32 cellular contexts compared by ENCODE assay signal in genomic region chr6:165915022-165915770, GRCh38.
"Had no signal": no experiment of that assay in that cellular context is flagged by ENCODE, and none has a peak within 500 bp of the region (broad histone marks: within the 10 kb centered on the region; RNA-seq: fewer than 3 reads in every experiment).

No MANE protein-coding gene starts in this region.

- H3K9me3 Mint-ChIP-seq: activated CD4-positive, alpha-beta memory T cell treated with anti-CD3 and anti-CD28 coated beads for 36 hours; activated CD4-positive, alpha-beta T cell treated with anti-CD3 and anti-CD28 coated beads, Interleukin-2, amount 10 ng/mL, durations not matched to agents 24 days and 14 days; activated naive CD4-positive, alpha-beta T cell treated with anti-CD3 and anti-CD28 coated beads for 36 hours; activated naive CD4-positive, alpha-beta T cell treated with anti-CD3 and anti-CD28 coated beads, Interleukin-2, amount 50 U/mL, for 24 hours; activated naive CD8-positive, alpha-beta T cell treated with anti-CD3 and anti-CD28 coated beads for 36 hours; activated naive CD8-positive, alpha-beta T cell treated with anti-CD3 and anti-CD28 coated beads, Interleukin-2, amount 50 U/mL, for 24 hours; activated T-helper 1 cell treated with anti-CD3 and anti-CD28 coated beads, Interleukin-12 subunit alpha, Interleukin-12 subunit beta, Interleukin-2, Interleukin-4 antibody, amounts not matched to agents 30 ng/mL and 10 ng/mL and 1 ng/mL, durations not matched to agents 14 hours and 24 hours and 36 hours; activated T-helper 2 cell treated with anti-CD3 and anti-CD28 coated beads, Interferon-gamma antibody, Interleukin-2, Interleukin-4, amounts not matched to agents 10 μg/mL and 5 μg/mL and 100 μg/mL, durations not matched to agents 14 hours and 24 hours and 36 hours had no signal

- H3K27ac ChIP-seq: adrenal gland, body of pancreas, epithelial cell of prostate, esophagus squamous epithelium, gastroesophageal sphincter, heart right ventricle had no signal

- H3K36me3 Mint-ChIP-seq: activated CD4-positive, alpha-beta memory T cell treated with anti-CD3 and anti-CD28 coated beads for 36 hours; activated CD8-positive, alpha-beta memory T cell treated with anti-CD3 and anti-CD28 coated beads, Interleukin-2, amount 10 ng/mL, durations not matched to agents 7 days and 5 days; activated naive CD4-positive, alpha-beta T cell treated with anti-CD3 and anti-CD28 coated beads, Interleukin-2, amount 50 U/mL, for 24 hours; activated naive CD8-positive, alpha-beta T cell treated with anti-CD3 and anti-CD28 coated beads for 36 hours had no signal

- FAIRE-seq: colon, endometrium, endothelial cell of umbilical vein had no signal

- DNase-seq: activated CD4-positive, alpha-beta memory T cell treated with anti-CD3 and anti-CD28 coated beads for 36 hours; activated CD4-positive, alpha-beta T cell treated with anti-CD3 and anti-CD28 coated beads for 36 hours; activated CD4-positive, alpha-beta T cell treated with anti-CD3 and anti-CD28 coated beads, Interleukin-2, amount 10 ng/mL, durations not matched to agents 24 days and 14 days; activated CD4-positive, CD25-positive, alpha-beta regulatory T cell; activated CD4-positive, CD25-positive, alpha-beta regulatory T cell treated with anti-CD3 and anti-CD28 coated beads, Interleukin-2, amount 50 U/mL, for 72 hours; activated CD8-positive, alpha-beta memory T cell treated with anti-CD3 and anti-CD28 coated beads, Interleukin-2, amount 10 ng/mL, durations not matched to agents 7 days and 5 days; activated CD8-positive, alpha-beta memory T cell treated with anti-CD3 and anti-CD28 coated beads, Interleukin-2, amount 50 U/mL, for 4 hours; activated CD8-positive, alpha-beta T cell treated with anti-CD3 and anti-CD28 coated beads, Interleukin-2, amount 10 ng/mL, durations not matched to agents 7 days and 5 days; activated effector memory CD4-positive, alpha-beta T cell treated with anti-CD3 and anti-CD28 coated beads, Interleukin-2, amount 50 U/mL, for 16 hours; activated naive CD4-positive, alpha-beta T cell treated with anti-CD3 and anti-CD28 coated beads for 36 hours; activated naive CD8-positive, alpha-beta T cell treated with anti-CD3 and anti-CD28 coated beads for 36 hours; activated naive CD8-positive, alpha-beta T cell treated with anti-CD3 and anti-CD28 coated beads, Interleukin-2, amount 50 U/mL, for 24 hours; activated T-cell treated with anti-CD3 and anti-CD28 coated beads, Interleukin-2, amount 50 U/mL, for 1 hour; activated T-cell treated with anti-CD3 and anti-CD28 coated beads, Interleukin-2, amount 50 U/mL, for 48 hours; adrenal gland; amygdala; aorta; body of pancreas; caudate nucleus; effector CD8-positive, alpha-beta T cell; esophagus squamous epithelium; foreskin melanocyte; heart right ventricle; T-helper 2 cell had no signal

- H3K4me1 ChIP-seq: adrenal gland, body of pancreas, esophagus squamous epithelium, gastroesophageal sphincter, heart right ventricle had no signal

- H3K27me3 Mint-ChIP-seq: activated CD4-positive, alpha-beta T cell treated with anti-CD3 and anti-CD28 coated beads, Interleukin-2, amount 10 ng/mL, durations not matched to agents 24 days and 14 days; activated CD8-positive, alpha-beta memory T cell treated with anti-CD3 and anti-CD28 coated beads, Interleukin-2, amount 10 ng/mL, durations not matched to agents 7 days and 5 days; activated naive CD8-positive, alpha-beta T cell treated with anti-CD3 and anti-CD28 coated beads, Interleukin-2, amount 50 U/mL, for 24 hours had no signal

- H3K9me3 ChIP-seq: adrenal gland, body of pancreas, esophagus squamous epithelium, gastroesophageal sphincter, heart right ventricle had no signal

- H3K4me3 Mint-ChIP-seq: activated CD4-positive, alpha-beta memory T cell treated with anti-CD3 and anti-CD28 coated beads for 36 hours; activated CD4-positive, alpha-beta T cell treated with anti-CD3 and anti-CD28 coated beads for 36 hours; activated CD4-positive, alpha-beta T cell treated with anti-CD3 and anti-CD28 coated beads, Interleukin-2, amount 10 ng/mL, durations not matched to agents 24 days and 14 days; activated CD8-positive, alpha-beta memory T cell treated with anti-CD3 and anti-CD28 coated beads, Interleukin-2, amount 10 ng/mL, durations not matched to agents 7 days and 5 days; activated CD8-positive, alpha-beta T cell treated with anti-CD3 and anti-CD28 coated beads, Interleukin-2, amount 10 ng/mL, durations not matched to agents 7 days and 5 days; activated naive CD4-positive, alpha-beta T cell treated with anti-CD3 and anti-CD28 coated beads for 36 hours; activated naive CD4-positive, alpha-beta T cell treated with anti-CD3 and anti-CD28 coated beads, Interleukin-2, amount 50 U/mL, for 24 hours; activated naive CD8-positive, alpha-beta T cell treated with anti-CD3 and anti-CD28 coated beads for 36 hours; activated naive CD8-positive, alpha-beta T cell treated with anti-CD3 and anti-CD28 coated beads, Interleukin-2, amount 50 U/mL, for 24 hours; activated T-helper 1 cell treated with anti-CD3 and anti-CD28 coated beads, Interleukin-12 subunit alpha, Interleukin-12 subunit beta, Interleukin-2, Interleukin-4 antibody, amounts not matched to agents 30 ng/mL and 10 ng/mL and 1 ng/mL, durations not matched to agents 14 hours and 24 hours and 36 hours had no signal

- H3K27me3 ChIP-seq: adrenal gland, body of pancreas, esophagus squamous epithelium, gastroesophageal sphincter had no signal

- ATAC-seq: activated CD4-positive, alpha-beta T cell treated with anti-CD3 and anti-CD28 coated beads for 36 hours; activated CD8-positive, alpha-beta memory T cell treated with anti-CD3 and anti-CD28 coated beads, Interleukin-2, amount 10 ng/mL, durations not matched to agents 7 days and 5 days; activated CD8-positive, alpha-beta T cell treated with anti-CD3 and anti-CD28 coated beads, Interleukin-2, amount 10 ng/mL, durations not matched to agents 7 days and 5 days; activated naive CD8-positive, alpha-beta T cell treated with anti-CD3 and anti-CD28 coated beads, Interleukin-2, amount 50 U/mL, for 24 hours; body of pancreas; gastroesophageal sphincter; heart right ventricle had no signal

- H3K27ac Mint-ChIP-seq: activated CD4-positive, alpha-beta memory T cell treated with anti-CD3 and anti-CD28 coated beads for 36 hours; activated CD4-positive, alpha-beta T cell treated with anti-CD3 and anti-CD28 coated beads for 36 hours; activated CD4-positive, alpha-beta T cell treated with anti-CD3 and anti-CD28 coated beads, Interleukin-2, amount 10 ng/mL, durations not matched to agents 24 days and 14 days; activated CD8-positive, alpha-beta memory T cell treated with anti-CD3 and anti-CD28 coated beads, Interleukin-2, amount 10 ng/mL, durations not matched to agents 7 days and 5 days; activated CD8-positive, alpha-beta T cell treated with anti-CD3 and anti-CD28 coated beads, Interleukin-2, amount 10 ng/mL, durations not matched to agents 7 days and 5 days; activated naive CD4-positive, alpha-beta T cell treated with anti-CD3 and anti-CD28 coated beads for 36 hours; activated naive CD4-positive, alpha-beta T cell treated with anti-CD3 and anti-CD28 coated beads, Interleukin-2, amount 50 U/mL, for 24 hours; activated naive CD8-positive, alpha-beta T cell treated with anti-CD3 and anti-CD28 coated beads for 36 hours; activated naive CD8-positive, alpha-beta T cell treated with anti-CD3 and anti-CD28 coated beads, Interleukin-2, amount 50 U/mL, for 24 hours; activated T-helper 1 cell treated with anti-CD3 and anti-CD28 coated beads, Interleukin-12 subunit alpha, Interleukin-12 subunit beta, Interleukin-2, Interleukin-4 antibody, amounts not matched to agents 30 ng/mL and 10 ng/mL and 1 ng/mL, durations not matched to agents 14 hours and 24 hours and 36 hours; activated T-helper 2 cell treated with anti-CD3 and anti-CD28 coated beads, Interferon-gamma antibody, Interleukin-2, Interleukin-4, amounts not matched to agents 10 μg/mL and 5 μg/mL and 100 μg/mL, durations not matched to agents 14 hours and 24 hours and 36 hours had no signal

- H3K4me3 ChIP-seq: adrenal gland, body of pancreas, esophagus squamous epithelium, gastroesophageal sphincter, heart right ventricle had no signal

- H3K36me3 ChIP-seq: adrenal gland, esophagus squamous epithelium, gastroesophageal sphincter, heart right ventricle had no signal

- H3K4me1 Mint-ChIP-seq: activated CD4-positive, alpha-beta T cell treated with anti-CD3 and anti-CD28 coated beads for 36 hours; activated CD4-positive, alpha-beta T cell treated with anti-CD3 and anti-CD28 coated beads, Interleukin-2, amount 10 ng/mL, durations not matched to agents 24 days and 14 days; activated CD8-positive, alpha-beta memory T cell treated with anti-CD3 and anti-CD28 coated beads, Interleukin-2, amount 10 ng/mL, durations not matched to agents 7 days and 5 days; activated naive CD4-positive, alpha-beta T cell treated with anti-CD3 and anti-CD28 coated beads, Interleukin-2, amount 50 U/mL, for 24 hours; activated naive CD8-positive, alpha-beta T cell treated with anti-CD3 and anti-CD28 coated beads for 36 hours; activated naive CD8-positive, alpha-beta T cell treated with anti-CD3 and anti-CD28 coated beads, Interleukin-2, amount 50 U/mL, for 24 hours had no signal
